14 cellular contexts compared by ENCODE assay signal in genomic region chr2:47270421-47270820, GRCh38.
DNase-seq lines count a peak whose midpoint lies in the region; TF ChIP-seq lines count a peak whose summit lies in the region.
"Had no signal": no experiment of that assay in that cellular context is flagged by ENCODE, and none has a peak within 500 bp of the region (broad histone marks: within the 10 kb centered on the region; RNA-seq: fewer than 3 reads in every experiment).

No MANE protein-coding gene starts in this region.

- H3K27me3 ChIP-seq in breast epithelium (no peaks in the 10 kb centered on the region), mucosa of rectum (ENCODE audit: control insufficient read depth in 2 of 2, insufficient read depth in 2 of 2, low read length in 2 of 2) (no peaks in the 10 kb centered on the region), testis (no peaks in the 10 kb centered on the region)
- H3K27me3 ChIP-seq: upper lobe of left lung had no signal

- 38 to 39% methylated on average over 5 of the region's 5 CpGs for WGBS in testis, 2 donors

- H3K36me3 Mint-ChIP-seq in MCF 10A (ENCODE audit: insufficient read depth, unreplicated experiment), result peaks cover 7% of the 10 kb centered on the region
- H3K36me3 Mint-ChIP-seq in dendritic cell treated with granulocyte-macrophage colony-stimulating factor and Interleukin-4, amounts not matched to agents 40 ng/mL and 50 ng/mL, for 4 days (ENCODE audit: low read depth), result no peaks in the 10 kb centered on the region

- H3K27me3 Mint-ChIP-seq in MCF 10A (ENCODE audit: insufficient read depth, unreplicated experiment), result no peaks in the 10 kb centered on the region
- H3K27me3 Mint-ChIP-seq in dendritic cell treated with granulocyte-macrophage colony-stimulating factor and Interleukin-4, amounts not matched to agents 40 ng/mL and 50 ng/mL, for 4 days, result no peaks in the 10 kb centered on the region
- H3K27me3 Mint-ChIP-seq: activated CD4-positive, alpha-beta T cell treated with anti-CD3 and anti-CD28 coated beads for 36 hours had no signal

- H3K27ac Mint-ChIP-seq in MCF 10A (ENCODE audit: low read depth, unreplicated experiment), result peak overlapping the region; percentile 5
- peak overlapping the region; percentile 7 for H3K27ac Mint-ChIP-seq in dendritic cell treated with granulocyte-macrophage colony-stimulating factor and Interleukin-4, amounts not matched to agents 40 ng/mL and 50 ng/mL, for 4 days
- H3K27ac Mint-ChIP-seq: activated CD4-positive, alpha-beta T cell treated with anti-CD3 and anti-CD28 coated beads for 36 hours had no signal

- intact Hi-C loops in MCF 10A (cut with micrococcal nuclease) (no loop called here), breast epithelium (cut with DNase I; ENCODE audit: low total_unique reads) (no loop called here), testis (cut with DNase I; ENCODE audit: low total_unique reads) (no loop called here)
- intact Hi-C loops in dendritic cell treated with granulocyte-macrophage colony-stimulating factor and Interleukin-4, amounts not matched to agents 40 ng/mL and 50 ng/mL, for 4 days (cut with micrococcal nuclease), result loop anchor here (5.0 kb wide), 1 partner anchor 52 kb away; no protein-coding TSS in a partner anchor

- H3K36me3 ChIP-seq in breast epithelium, result no peaks in the 10 kb centered on the region
- no peaks in the 10 kb centered on the region for H3K36me3 ChIP-seq in mucosa of rectum (ENCODE audit: control insufficient read depth in 2 of 2, insufficient read depth in 2 of 2, low read length in 2 of 2)
- no peaks in the 10 kb centered on the region for H3K36me3 ChIP-seq in testis (ENCODE audit: low read depth, missing control alignments)
- H3K36me3 ChIP-seq: upper lobe of left lung had no signal

- CTCF ChIA-PET in MCF 10A (lab: Yijun Ruan, JAX), result interaction anchor here (0.8 to 2.1 kb wide), 3 partner anchors 60 to 234 kb away, joined by 3 to 6 read pairs (median 5); no protein-coding TSS in a partner anchor

- no peaks in the 10 kb centered on the region for H3K9me3 Mint-ChIP-seq in MCF 10A (ENCODE audit: unreplicated experiment)
- no peaks in the 10 kb centered on the region for H3K9me3 Mint-ChIP-seq in dendritic cell treated with granulocyte-macrophage colony-stimulating factor and Interleukin-4, amounts not matched to agents 40 ng/mL and 50 ng/mL, for 4 days

- DNase-seq in MCF 10A (ENCODE audit: unreplicated experiment) (no peak), breast epithelium (ENCODE audit: low spot score in 2 of 2) (no peak), testis (peak; percentile 95), RKO (ENCODE audit: low spot score) (no peak), erythroblast (lab: John Stamatoyannopoulos, UW) (no peak), 8988T (no peak)
- DNase-seq: activated CD4-positive, alpha-beta T cell treated with anti-CD3 and anti-CD28 coated beads for 36 hours; activated gamma-delta T cell treated with Interleukin-2 at 50 U/mL for 16 hours; NCI-H1930; NCI-H446 treated with DMSO at 0.1 percent for 48 hours; occipital lobe had no signal

- TF ChIP-seq POLR2A in breast epithelium (IDR thresholded peaks at IDR 0.05) (no peak), testis (IDR thresholded peaks at IDR 0.05) (no peak), erythroblast (IDR thresholded peaks at IDR 0.05; ENCODE audit: low read length) (no peak)

- no TSS peak for BruUV-seq in MCF 10A (replicated peaks; lab: Mats Ljungman, UMichigan)

- H3K4me3 ChIP-seq in breast epithelium (no peak overlapping the region), mucosa of rectum (ENCODE audit: low read length in 2 of 2) (no peak overlapping the region), testis (no peak overlapping the region)
- H3K4me3 ChIP-seq: upper lobe of left lung had no signal

- POLR2A ChIA-PET in MCF 10A (lab: Yijun Ruan, JAX), result no interaction called here

- H3K27ac ChIP-seq in breast epithelium, result peak overlapping the region in 1 of 2 donors; percentile 20
- peak overlapping the region; percentile 61 to 87 for H3K27ac ChIP-seq in mucosa of rectum (ENCODE audit: low read depth in 2 of 2, low read length in 2 of 2)
- peak overlapping the region in 1 of 2 donors; percentile 35 for H3K27ac ChIP-seq in testis

- H3K4me1 ChIP-seq in breast epithelium (no peaks in the 10 kb centered on the region), mucosa of rectum (ENCODE audit: control insufficient read depth in 2 of 2, insufficient read depth in 2 of 2, low read length in 2 of 2) (peaks cover 36 to 53% of the 10 kb centered on the region in 2 donors), testis (peaks cover 35% of the 10 kb centered on the region)

- TF ChIP-seq CTCF in MCF 10A (IDR thresholded peaks at IDR 0.05; ENCODE audit: unreplicated experiment) (no peak), breast epithelium (IDR thresholded peaks at IDR 0.05) (no peak), testis (IDR thresholded peaks at IDR 0.05) (no peak)

- H3K9ac ChIP-seq in mucosa of rectum (ENCODE audit: low read depth in 1 of 2, low read length in 2 of 2), result no peak overlapping the region

- H3K4me1 Mint-ChIP-seq in MCF 10A (ENCODE audit: insufficient read depth, unreplicated experiment), result peaks cover 33% of the 10 kb centered on the region
- H3K4me1 Mint-ChIP-seq in dendritic cell treated with granulocyte-macrophage colony-stimulating factor and Interleukin-4, amounts not matched to agents 40 ng/mL and 50 ng/mL, for 4 days (ENCODE audit: low read depth), result peaks cover 65% of the 10 kb centered on the region

- H3K9me3 ChIP-seq in breast epithelium (no peaks in the 10 kb centered on the region), mucosa of rectum (ENCODE audit: control insufficient read depth in 2 of 2, low read length in 2 of 2) (no peaks in the 10 kb centered on the region), testis (no peaks in the 10 kb centered on the region)
- H3K9me3 ChIP-seq: upper lobe of left lung had no signal

- H3K4me3 Mint-ChIP-seq in MCF 10A (ENCODE audit: unreplicated experiment), result no peak overlapping the region
- H3K4me3 Mint-ChIP-seq in dendritic cell treated with granulocyte-macrophage colony-stimulating factor and Interleukin-4, amounts not matched to agents 40 ng/mL and 50 ng/mL, for 4 days, result no peak overlapping the region
- H3K4me3 Mint-ChIP-seq: activated CD4-positive, alpha-beta T cell treated with anti-CD3 and anti-CD28 coated beads for 36 hours had no signal
